ENCODE assay signal across 8 cellular contexts in genomic region chr6:30508890-30509736, GRCh38. TPM values are rescaled to one million over a fixed set of nuclear protein-coding genes. Genes with fewer than 3 reads are reported as not detected.
DNase-seq lines count a peak whose midpoint lies in the region; ATAC-seq and TF ChIP-seq lines count a peak whose summit lies in the region.

No MANE protein-coding gene starts in this region.

- H3K27ac ChIP-seq in left lung = peak overlapping the region; percentile 42 to 92

- peaks cover 0 to 41% of the 10 kb centered on the region in 2 donors for H3K4me1 ChIP-seq in left lung

- H3K27ac Mint-ChIP-seq in T-helper 2 cell treated with Interferon-gamma antibody and Interleukin-4, amounts not matched to agents 5 μg/mL and 100 μg/mL, for 36 hours = peak overlapping the region; percentile 86

- no peaks in the 10 kb centered on the region for H3K36me3 ChIP-seq in left lung

- no peak for TF ChIP-seq CTCF in left lung (IDR thresholded peaks at IDR 0.05)

- H3K27me3 Mint-ChIP-seq in T-helper 2 cell treated with Interferon-gamma antibody and Interleukin-4, amounts not matched to agents 5 μg/mL and 100 μg/mL, for 36 hours (ENCODE audit: low read depth) = no peaks in the 10 kb centered on the region

- peak overlapping the region in 1 of 2 donors; percentile 7 for H3K4me3 ChIP-seq in left lung

- H3K27me3 ChIP-seq in left lung = no peaks in the 10 kb centered on the region

- peak; percentile 50 for ATAC-seq in HG02938 (IDR thresholded peaks at IDR 0.05; ENCODE audit: unreplicated experiment)
- ATAC-seq in left lung = peak; percentile 40

- H3K4me3 Mint-ChIP-seq in T-helper 2 cell treated with Interferon-gamma antibody and Interleukin-4, amounts not matched to agents 5 μg/mL and 100 μg/mL, for 36 hours = peak overlapping the region; percentile 79

- H3K4me1 Mint-ChIP-seq in T-helper 2 cell treated with Interferon-gamma antibody and Interleukin-4, amounts not matched to agents 5 μg/mL and 100 μg/mL, for 36 hours (ENCODE audit: low read depth) = peaks cover 47% of the 10 kb centered on the region

- intact Hi-C loops in left lung (cut with DNase I) = no loop called here

- H3K9me3 Mint-ChIP-seq in T-helper 2 cell treated with Interferon-gamma antibody and Interleukin-4, amounts not matched to agents 5 μg/mL and 100 μg/mL, for 36 hours = no peaks in the 10 kb centered on the region

- POLR2A ChIA-PET in HEK293T (lab: Yijun Ruan, JAX) = no interaction called here

- H3K36me3 Mint-ChIP-seq in T-helper 2 cell treated with Interferon-gamma antibody and Interleukin-4, amounts not matched to agents 5 μg/mL and 100 μg/mL, for 36 hours (ENCODE audit: low read depth) = peaks cover 2% of the 10 kb centered on the region

- CTCF ChIA-PET in HEK293T (lab: Yijun Ruan, JAX) = no interaction called here

- no peaks in the 10 kb centered on the region for H3K9me3 ChIP-seq in left lung

- DNase-seq in GDM1 (lab: John Stamatoyannopoulos, UW) (peak; percentile 75), left lung (no peak), DMS79 (lab: John Stamatoyannopoulos, UW) (no peak), NCI-H2196 treated with DMSO at 0.1 percent for 48 hours (lab: John Stamatoyannopoulos, UW; ENCODE audit: unreplicated experiment) (no peak), NCI-H446 (lab: John Stamatoyannopoulos, UW) (no peak), HEK293T (ENCODE audit: extremely low spot score) (no peak)
- DNase-seq in T-helper 2 cell treated with Interferon-gamma antibody and Interleukin-4, amounts not matched to agents 5 μg/mL and 100 μg/mL, for 36 hours (ENCODE audit: low spot score) = peak; percentile 55

TF ChIP-seq in HEK293T, 16 proteins besides CTCF, POLR2A, EP300 and RAD21:
- TF ChIP-seq FOXA1 (IDR thresholded peaks at IDR 0.05) (no peak), LEF1 (IDR thresholded peaks at IDR 0.05; ENCODE audit: borderline replicate concordance) (no peak), FOXK2 (IDR thresholded peaks at IDR 0.05) (no peak), CTBP1 (IDR thresholded peaks at IDR 0.05; ENCODE audit: borderline replicate concordance) (no peak)

RNA-seq across cellular contexts. Expression of gene HLA-E, which starts 19.8 kb away (rescaled TPM):
- total RNA-seq in left lung = 100 to 1,000 TPM; 440 to 636 TPM

RNA-seq across cellular contexts. Expression of gene GNL1, which starts 47.2 kb away (rescaled TPM):
- total RNA-seq in left lung = 10 to 100 TPM; 52.5 to 61.0 TPM

RNA-seq across cellular contexts. Expression of gene PRR3, which starts 48.0 kb away (rescaled TPM):
- total RNA-seq in left lung = 10 to 100 TPM in 1 of 2 donors, 1 to 10 TPM in 1; 5.7 to 10.1 TPM

Comparison
In these comparisons a context has a peak if more than half of its experiments do, and no peak if none do; other contexts are left out.
1. DNase-seq: peak in GDM1 (single experiment) and T-helper 2 cell treated with Interferon-gamma antibody and Interleukin-4, amounts not matched to agents 5 μg/mL and 100 μg/mL, for 36 hours (single experiment); none in left lung (0 of 2), DMS79 (single experiment), NCI-H2196 treated with DMSO at 0.1 percent for 48 hours (single experiment), NCI-H446 (0 of 2) and HEK293T (single experiment).